13 cellular contexts compared by ENCODE assay signal in genomic region chr16:10978846-10979446, GRCh38. TPM values are rescaled to one million over a fixed set of nuclear protein-coding genes. Genes with fewer than 3 reads are reported as not detected.
A peak's percentile ranks its signal among the peaks of the same experiment; 100 is the strongest.
DNase-seq lines count a peak whose midpoint lies in the region; ATAC-seq and TF ChIP-seq lines count a peak whose summit lies in the region.
"Had no signal": no experiment of that assay in that cellular context is flagged by ENCODE, and none has a peak within 500 bp of the region (broad histone marks: within the 10 kb centered on the region; RNA-seq: fewer than 3 reads in every experiment).

No MANE protein-coding gene starts in this region.

- no peak for ATAC-seq in stimulated activated memory B cell treated with anti-CD40 and anti-IgM and Interleukin-4, amounts not matched to agents 10 μg/mL and 1 μg/mL and 100 μg/mL, for 72 hours
- no peak for ATAC-seq in CD4-positive, alpha-beta T cell (ENCODE audit: poor library complexity)
- ATAC-seq: PC-3 had no signal

- H3K9me3 Mint-ChIP-seq in activated T-helper 1 cell treated with anti-CD3 and anti-CD28 coated beads, Interleukin-12 subunit alpha, Interleukin-12 subunit beta, Interleukin-2, Interleukin-4 antibody, amounts not matched to agents 30 ng/mL and 10 ng/mL and 1 ng/mL, durations not matched to agents 14 hours and 24 hours and 36 hours: no peaks in the 10 kb centered on the region
- no peaks in the 10 kb centered on the region for H3K9me3 Mint-ChIP-seq in stimulated activated memory B cell treated with anti-CD40 and anti-IgM and Interleukin-4, amounts not matched to agents 10 μg/mL and 1 μg/mL and 100 μg/mL, for 72 hours
- H3K9me3 Mint-ChIP-seq in Caco-2 (ENCODE audit: unreplicated experiment): no peaks in the 10 kb centered on the region
- H3K9me3 Mint-ChIP-seq in CD4-positive, alpha-beta T cell: no peaks in the 10 kb centered on the region
- H3K9me3 Mint-ChIP-seq: CD8-positive, alpha-beta memory T cell; dendritic cell treated with granulocyte-macrophage colony-stimulating factor and Interleukin-4, amounts not matched to agents 40 ng/mL and 50 ng/mL, for 4 days had no signal

- CTCF ChIA-PET in Caco-2 (lab: Charles Lee): no interaction called here
- CTCF ChIA-PET in CD4-positive, alpha-beta T cell (lab: Charles Lee): no interaction called here

- no peaks in the 10 kb centered on the region for H3K27me3 ChIP-seq in Caco-2 (replicated peaks; ENCODE audit: control insufficient read depth, insufficient read depth, low read length)
- no peaks in the 10 kb centered on the region for H3K27me3 ChIP-seq in CD4-positive, alpha-beta T cell (ENCODE audit: control insufficient read depth, insufficient read depth, low read length)

- H3K9me3 ChIP-seq in Caco-2: no peaks in the 10 kb centered on the region
- no peaks in the 10 kb centered on the region for H3K9me3 ChIP-seq in CD4-positive, alpha-beta T cell (ENCODE audit: control insufficient read depth, low read length)

- H3K4me1 ChIP-seq in Caco-2: no peaks in the 10 kb centered on the region

- POLR2A ChIA-PET in Caco-2 (lab: Charles Lee): no interaction called here
- POLR2A ChIA-PET in CD4-positive, alpha-beta T cell (lab: Charles Lee): no interaction called here

- no TSS peak for BruUV-seq in Caco-2 (replicated peaks; lab: Mats Ljungman, UMichigan)

- no peak overlapping the region for H3K27ac ChIP-seq in CD4-positive, alpha-beta T cell (ENCODE audit: low read depth, low read length)

- H3K4me3 Mint-ChIP-seq in activated T-helper 1 cell treated with anti-CD3 and anti-CD28 coated beads, Interleukin-12 subunit alpha, Interleukin-12 subunit beta, Interleukin-2, Interleukin-4 antibody, amounts not matched to agents 30 ng/mL and 10 ng/mL and 1 ng/mL, durations not matched to agents 14 hours and 24 hours and 36 hours: peak overlapping the region; percentile 21
- no peak overlapping the region for H3K4me3 Mint-ChIP-seq in stimulated activated memory B cell treated with anti-CD40 and anti-IgM and Interleukin-4, amounts not matched to agents 10 μg/mL and 1 μg/mL and 100 μg/mL, for 72 hours
- H3K4me3 Mint-ChIP-seq in Caco-2 (ENCODE audit: unreplicated experiment): no peak overlapping the region
- H3K4me3 Mint-ChIP-seq in CD4-positive, alpha-beta T cell: no peak overlapping the region
- H3K4me3 Mint-ChIP-seq: activated naive CD8-positive, alpha-beta T cell; CD8-positive, alpha-beta memory T cell; dendritic cell treated with granulocyte-macrophage colony-stimulating factor and Interleukin-4, amounts not matched to agents 40 ng/mL and 50 ng/mL, for 4 days had no signal

- H3K4me3 ChIP-seq in LNCaP clone FGC (ENCODE audit: low read depth, low read length) (peak overlapping the region; percentile 12; the same call in 1 of the 2 replicates), Caco-2 (ENCODE audit: low read depth, low read length) (no peak overlapping the region)

- H3K27me3 Mint-ChIP-seq in activated T-helper 1 cell treated with anti-CD3 and anti-CD28 coated beads, Interleukin-12 subunit alpha, Interleukin-12 subunit beta, Interleukin-2, Interleukin-4 antibody, amounts not matched to agents 30 ng/mL and 10 ng/mL and 1 ng/mL, durations not matched to agents 14 hours and 24 hours and 36 hours (ENCODE audit: insufficient read depth): no peaks in the 10 kb centered on the region
- no peaks in the 10 kb centered on the region for H3K27me3 Mint-ChIP-seq in stimulated activated memory B cell treated with anti-CD40 and anti-IgM and Interleukin-4, amounts not matched to agents 10 μg/mL and 1 μg/mL and 100 μg/mL, for 72 hours
- H3K27me3 Mint-ChIP-seq in Caco-2 (ENCODE audit: insufficient read depth, unreplicated experiment): no peaks in the 10 kb centered on the region
- H3K27me3 Mint-ChIP-seq in CD4-positive, alpha-beta T cell: no peaks in the 10 kb centered on the region
- H3K27me3 Mint-ChIP-seq: activated naive CD8-positive, alpha-beta T cell; CD8-positive, alpha-beta memory T cell; dendritic cell treated with granulocyte-macrophage colony-stimulating factor and Interleukin-4, amounts not matched to agents 40 ng/mL and 50 ng/mL, for 4 days had no signal

- peaks cover 45% of the 10 kb centered on the region for H3K36me3 Mint-ChIP-seq in activated T-helper 1 cell treated with anti-CD3 and anti-CD28 coated beads, Interleukin-12 subunit alpha, Interleukin-12 subunit beta, Interleukin-2, Interleukin-4 antibody, amounts not matched to agents 30 ng/mL and 10 ng/mL and 1 ng/mL, durations not matched to agents 14 hours and 24 hours and 36 hours (ENCODE audit: low read depth)
- peaks cover 49% of the 10 kb centered on the region for H3K36me3 Mint-ChIP-seq in stimulated activated memory B cell treated with anti-CD40 and anti-IgM and Interleukin-4, amounts not matched to agents 10 μg/mL and 1 μg/mL and 100 μg/mL, for 72 hours
- peaks cover 6% of the 10 kb centered on the region for H3K36me3 Mint-ChIP-seq in Caco-2 (ENCODE audit: insufficient read depth, unreplicated experiment)
- peaks cover 77% of the 10 kb centered on the region for H3K36me3 Mint-ChIP-seq in CD4-positive, alpha-beta T cell (ENCODE audit: low read depth)

- TF ChIP-seq CTCF in LNCaP clone FGC (IDR thresholded peaks at IDR 0.05; ENCODE audit: control insufficient read depth, extremely low read depth, insufficient read depth) (no peak), Caco-2 (IDR thresholded peaks at IDR 0.05; ENCODE audit: insufficient read depth in 1 of 2, low read depth in 1 of 2, low read length in 1 of 2, severe bottlenecking in 1 of 2, unreplicated experiment in 1 of 2) (no peak)
- TF ChIP-seq CTCF in CD4-positive, alpha-beta T cell (IDR thresholded peaks at IDR 0.05): no peak

- H3K4me1 Mint-ChIP-seq in activated T-helper 1 cell treated with anti-CD3 and anti-CD28 coated beads, Interleukin-12 subunit alpha, Interleukin-12 subunit beta, Interleukin-2, Interleukin-4 antibody, amounts not matched to agents 30 ng/mL and 10 ng/mL and 1 ng/mL, durations not matched to agents 14 hours and 24 hours and 36 hours (ENCODE audit: low read depth): peaks cover 70% of the 10 kb centered on the region
- H3K4me1 Mint-ChIP-seq in stimulated activated memory B cell treated with anti-CD40 and anti-IgM and Interleukin-4, amounts not matched to agents 10 μg/mL and 1 μg/mL and 100 μg/mL, for 72 hours: peaks cover 61% of the 10 kb centered on the region
- H3K4me1 Mint-ChIP-seq in Caco-2 (ENCODE audit: low read depth, unreplicated experiment): no peaks in the 10 kb centered on the region
- peaks cover 6% of the 10 kb centered on the region for H3K4me1 Mint-ChIP-seq in CD4-positive, alpha-beta T cell (ENCODE audit: low read depth)

- no peak for DNase-seq in LNCaP clone FGC (ENCODE audit: low read depth)
- DNase-seq in activated T-helper 1 cell treated with anti-CD3 and anti-CD28 coated beads, Interleukin-12 subunit alpha, Interleukin-12 subunit beta, Interleukin-2, Interleukin-4 antibody, amounts not matched to agents 30 ng/mL and 10 ng/mL and 1 ng/mL, durations not matched to agents 14 hours and 24 hours and 36 hours (ENCODE audit: low spot score): no peak
- peak; percentile 43 for DNase-seq in medulla oblongata (ENCODE audit: extremely low spot score)
- no peak for DNase-seq in NCI-H82 (lab: John Stamatoyannopoulos, UW)
- no peak for DNase-seq in CD1c-positive myeloid dendritic cell (ENCODE audit: extremely low spot score)
- no peak for DNase-seq in Caco-2
- DNase-seq in CD4-positive, alpha-beta T cell: no peak
- DNase-seq: activated CD8-positive, alpha-beta memory T cell treated with anti-CD3 and anti-CD28 coated beads for 24 hours; CD8-positive, alpha-beta memory T cell; PC-3 had no signal

- intact Hi-C loops in activated T-helper 1 cell treated with anti-CD3 and anti-CD28 coated beads, Interleukin-12 subunit alpha, Interleukin-12 subunit beta, Interleukin-2, Interleukin-4 antibody, amounts not matched to agents 30 ng/mL and 10 ng/mL and 1 ng/mL, durations not matched to agents 14 hours and 24 hours and 36 hours (cut with micrococcal nuclease): no loop called here
- intact Hi-C loops in Caco-2 (cut with micrococcal nuclease; ENCODE audit: unreplicated experiment): no loop called here
- intact Hi-C loops in CD4-positive, alpha-beta T cell (cut with DNase I, micrococcal nuclease): no loop called here

- H3K36me3 ChIP-seq in Caco-2 (ENCODE audit: control insufficient read depth, insufficient read depth, low read length): no peaks in the 10 kb centered on the region; the same call in 1 of the 2 replicates

- no peak overlapping the region for H3K27ac Mint-ChIP-seq in activated T-helper 1 cell treated with anti-CD3 and anti-CD28 coated beads, Interleukin-12 subunit alpha, Interleukin-12 subunit beta, Interleukin-2, Interleukin-4 antibody, amounts not matched to agents 30 ng/mL and 10 ng/mL and 1 ng/mL, durations not matched to agents 14 hours and 24 hours and 36 hours
- peak overlapping the region; percentile 93 for H3K27ac Mint-ChIP-seq in stimulated activated memory B cell treated with anti-CD40 and anti-IgM and Interleukin-4, amounts not matched to agents 10 μg/mL and 1 μg/mL and 100 μg/mL, for 72 hours
- no peak overlapping the region for H3K27ac Mint-ChIP-seq in Caco-2 (ENCODE audit: unreplicated experiment)
- no peak overlapping the region for H3K27ac Mint-ChIP-seq in CD4-positive, alpha-beta T cell
- H3K27ac Mint-ChIP-seq: activated naive CD8-positive, alpha-beta T cell; dendritic cell treated with granulocyte-macrophage colony-stimulating factor and Interleukin-4, amounts not matched to agents 40 ng/mL and 50 ng/mL, for 4 days had no signal

RNA-seq across cellular contexts. Expression of gene CLEC16A, which starts 34.6 kb away (rescaled TPM):
- total RNA-seq in activated T-helper 1 cell treated with anti-CD3 and anti-CD28 coated beads, Interleukin-12 subunit alpha, Interleukin-12 subunit beta, Interleukin-2, Interleukin-4 antibody, amounts not matched to agents 30 ng/mL and 10 ng/mL and 1 ng/mL, durations not matched to agents 14 hours and 24 hours and 36 hours: 36.3 and 37.4 TPM in 2 replicates
- total RNA-seq in Caco-2 (2022): 27.0 and 27.9 TPM in 2 replicates
- 10 to 100 TPM; 21.7 to 22.7 TPM for total RNA-seq in CD4-positive, alpha-beta T cell

RNA-seq across cellular contexts. Expression of gene DEXI, which starts 36.7 kb away (rescaled TPM):
- total RNA-seq in activated T-helper 1 cell treated with anti-CD3 and anti-CD28 coated beads, Interleukin-12 subunit alpha, Interleukin-12 subunit beta, Interleukin-2, Interleukin-4 antibody, amounts not matched to agents 30 ng/mL and 10 ng/mL and 1 ng/mL, durations not matched to agents 14 hours and 24 hours and 36 hours: 36.2 and 40.8 TPM in 2 replicates
- 23.0 and 23.7 TPM in 2 replicates for total RNA-seq in Caco-2 (2022)
- 1 to 10 TPM; 5.8 to 7.2 TPM for total RNA-seq in CD4-positive, alpha-beta T cell
